In genomic region chr2:319059-319600, GRCh38 we compare ENCODE assay signal across 23 cellular contexts. TPM values are rescaled to one million over a fixed set of nuclear protein-coding genes. Genes with fewer than 3 reads are reported as not detected.
A peak's percentile ranks its signal among the peaks of the same experiment; 100 is the strongest.
DNase-seq lines count a peak whose midpoint lies in the region; ATAC-seq and TF ChIP-seq lines count a peak whose summit lies in the region.
"Had no signal": no experiment of that assay in that cellular context is flagged by ENCODE, and none has a peak within 500 bp of the region (broad histone marks: within the 10 kb centered on the region; RNA-seq: fewer than 3 reads in every experiment).

No MANE protein-coding gene starts in this region.

- H3K27me3 Mint-ChIP-seq in activated CD8-positive, alpha-beta T cell treated with anti-CD3 and anti-CD28 coated beads for 36 hours, result peaks cover 10% of the 10 kb centered on the region
- peaks cover 8% of the 10 kb centered on the region for H3K27me3 Mint-ChIP-seq in activated CD8-positive, alpha-beta T cell treated with anti-CD3 and anti-CD28 coated beads, Interleukin-2, amount 10 ng/mL, durations not matched to agents 7 days and 5 days (ENCODE audit: low read depth)
- peaks cover 5% of the 10 kb centered on the region for H3K27me3 Mint-ChIP-seq in activated CD4-positive, alpha-beta memory T cell treated with anti-CD3 and anti-CD28 coated beads, Interleukin-2, amount 10 ng/mL, durations not matched to agents 7 days and 5 days
- H3K27me3 Mint-ChIP-seq in stimulated activated naive CD8-positive, alpha-beta T cell treated with anti-CD3 and anti-CD28 coated beads, Interleukin-15, amount 100 ng/mL, for 72 hours, result peaks cover 15% of the 10 kb centered on the region

- no peaks in the 10 kb centered on the region for H3K9me3 ChIP-seq in MM.1S (replicated peaks; ENCODE audit: insufficient read depth, low read length)
- H3K9me3 ChIP-seq: psoas muscle, transverse colon had no signal

- H3K27ac ChIP-seq in MM.1S (ENCODE audit: low read length), result no peak overlapping the region
- H3K27ac ChIP-seq: psoas muscle, SK-N-MC, transverse colon had no signal

- no peaks in the 10 kb centered on the region for H4K20me1 ChIP-seq in MM.1S (ENCODE audit: insufficient read depth, low read length)

- POLR2A ChIA-PET in activated CD8-positive, alpha-beta T cell treated with anti-CD3 and anti-CD28 coated beads for 36 hours (lab: Charles Lee), result no interaction called here
- POLR2A ChIA-PET in activated CD8-positive, alpha-beta T cell treated with anti-CD3 and anti-CD28 coated beads, Interleukin-2, amount 10 ng/mL, durations not matched to agents 7 days and 5 days (lab: Charles Lee), result no interaction called here
- POLR2A ChIA-PET in activated CD4-positive, alpha-beta memory T cell treated with anti-CD3 and anti-CD28 coated beads, Interleukin-2, amount 10 ng/mL, durations not matched to agents 7 days and 5 days (lab: Charles Lee), result no interaction called here

- H3K79me2 ChIP-seq in MM.1S (ENCODE audit: low read length), result no peaks in the 10 kb centered on the region

- TF ChIP-seq CTCF in activated CD8-positive, alpha-beta T cell treated with anti-CD3 and anti-CD28 coated beads for 36 hours (IDR thresholded peaks at IDR 0.05), result no peak
- TF ChIP-seq CTCF in MM.1S (IDR thresholded peaks at IDR 0.05; ENCODE audit: low read length), result no peak

- H3K36me3 ChIP-seq in MM.1S (replicated peaks; ENCODE audit: insufficient read depth, low read length), result no peaks in the 10 kb centered on the region
- H3K36me3 ChIP-seq: transverse colon had no signal

- H3F3A ChIP-seq in MM.1S (ENCODE audit: insufficient read depth, low read length), result no peaks in the 10 kb centered on the region

- intact Hi-C loops in activated CD8-positive, alpha-beta T cell treated with anti-CD3 and anti-CD28 coated beads for 36 hours (cut with micrococcal nuclease), result no loop called here

- H3K4me2 ChIP-seq in MM.1S (ENCODE audit: low read depth, low read length), result no peak overlapping the region
- H3K4me2 ChIP-seq: smooth muscle cell had no signal

- peak overlapping the region; percentile 89 for H3K27ac Mint-ChIP-seq in activated CD8-positive, alpha-beta T cell treated with anti-CD3 and anti-CD28 coated beads for 36 hours
- no peak overlapping the region for H3K27ac Mint-ChIP-seq in activated CD8-positive, alpha-beta T cell treated with anti-CD3 and anti-CD28 coated beads, Interleukin-2, amount 10 ng/mL, durations not matched to agents 7 days and 5 days
- peak overlapping the region; percentile 84 for H3K27ac Mint-ChIP-seq in activated CD4-positive, alpha-beta memory T cell treated with anti-CD3 and anti-CD28 coated beads, Interleukin-2, amount 10 ng/mL, durations not matched to agents 7 days and 5 days
- H3K27ac Mint-ChIP-seq in stimulated activated naive CD8-positive, alpha-beta T cell treated with anti-CD3 and anti-CD28 coated beads, Interleukin-15, amount 100 ng/mL, for 72 hours, result peak overlapping the region; percentile 92 to 98

- H3K36me3 Mint-ChIP-seq in activated CD8-positive, alpha-beta T cell treated with anti-CD3 and anti-CD28 coated beads for 36 hours (ENCODE audit: low read depth), result peaks cover 7% of the 10 kb centered on the region
- no peaks in the 10 kb centered on the region for H3K36me3 Mint-ChIP-seq in activated CD8-positive, alpha-beta T cell treated with anti-CD3 and anti-CD28 coated beads, Interleukin-2, amount 10 ng/mL, durations not matched to agents 7 days and 5 days (ENCODE audit: low read depth)
- no peaks in the 10 kb centered on the region for H3K36me3 Mint-ChIP-seq in activated CD4-positive, alpha-beta memory T cell treated with anti-CD3 and anti-CD28 coated beads, Interleukin-2, amount 10 ng/mL, durations not matched to agents 7 days and 5 days (ENCODE audit: low read depth)
- H3K36me3 Mint-ChIP-seq: CD14-positive monocyte, naive B cell had no signal

- no peak overlapping the region for H3K4me3 ChIP-seq in MM.1S (ENCODE audit: low read length)
- H3K4me3 ChIP-seq: psoas muscle, SK-N-MC, smooth muscle cell, transverse colon had no signal

- no peak overlapping the region for H2AFZ ChIP-seq in MM.1S (ENCODE audit: low read length)

- H3K9me2 ChIP-seq in MM.1S (replicated peaks; ENCODE audit: insufficient read depth, low read length), result no peaks in the 10 kb centered on the region

- CTCF ChIA-PET in activated CD8-positive, alpha-beta T cell treated with anti-CD3 and anti-CD28 coated beads for 36 hours (lab: Charles Lee), result no interaction called here
- CTCF ChIA-PET in activated CD8-positive, alpha-beta T cell treated with anti-CD3 and anti-CD28 coated beads, Interleukin-2, amount 10 ng/mL, durations not matched to agents 7 days and 5 days (lab: Charles Lee), result no interaction called here
- CTCF ChIA-PET in activated CD4-positive, alpha-beta memory T cell treated with anti-CD3 and anti-CD28 coated beads, Interleukin-2, amount 10 ng/mL, durations not matched to agents 7 days and 5 days (lab: Charles Lee), result no interaction called here

- H3K4me1 Mint-ChIP-seq in activated CD8-positive, alpha-beta T cell treated with anti-CD3 and anti-CD28 coated beads for 36 hours (ENCODE audit: low read depth), result peaks cover 28% of the 10 kb centered on the region
- H3K4me1 Mint-ChIP-seq in activated CD8-positive, alpha-beta T cell treated with anti-CD3 and anti-CD28 coated beads, Interleukin-2, amount 10 ng/mL, durations not matched to agents 7 days and 5 days (ENCODE audit: low read depth), result peaks cover 21% of the 10 kb centered on the region
- peaks cover 29% of the 10 kb centered on the region for H3K4me1 Mint-ChIP-seq in activated CD4-positive, alpha-beta memory T cell treated with anti-CD3 and anti-CD28 coated beads, Interleukin-2, amount 10 ng/mL, durations not matched to agents 7 days and 5 days
- H3K4me1 Mint-ChIP-seq in stimulated activated naive CD8-positive, alpha-beta T cell treated with anti-CD3 and anti-CD28 coated beads, Interleukin-15, amount 100 ng/mL, for 72 hours, result peaks cover 24% of the 10 kb centered on the region
- H3K4me1 Mint-ChIP-seq: CD14-positive monocyte had no signal

- H3K27me3 ChIP-seq in MM.1S (replicated peaks; ENCODE audit: insufficient read depth, low read length), result no peaks in the 10 kb centered on the region
- H3K27me3 ChIP-seq: transverse colon had no signal

- H3K4me3 Mint-ChIP-seq in activated CD8-positive, alpha-beta T cell treated with anti-CD3 and anti-CD28 coated beads for 36 hours, result peak overlapping the region; percentile 64
- H3K4me3 Mint-ChIP-seq in activated CD8-positive, alpha-beta T cell treated with anti-CD3 and anti-CD28 coated beads, Interleukin-2, amount 10 ng/mL, durations not matched to agents 7 days and 5 days, result no peak overlapping the region
- H3K4me3 Mint-ChIP-seq in activated CD4-positive, alpha-beta memory T cell treated with anti-CD3 and anti-CD28 coated beads, Interleukin-2, amount 10 ng/mL, durations not matched to agents 7 days and 5 days, result no peak overlapping the region
- peak overlapping the region in 1 of 2 donors; percentile 25 for H3K4me3 Mint-ChIP-seq in stimulated activated naive CD8-positive, alpha-beta T cell treated with anti-CD3 and anti-CD28 coated beads, Interleukin-15, amount 100 ng/mL, for 72 hours
- H3K4me3 Mint-ChIP-seq: CD14-positive monocyte, naive B cell had no signal

- ATAC-seq in activated CD8-positive, alpha-beta T cell treated with anti-CD3 and anti-CD28 coated beads for 36 hours, result no peak
- no peak for ATAC-seq in activated CD8-positive, alpha-beta T cell treated with anti-CD3 and anti-CD28 coated beads, Interleukin-2, amount 10 ng/mL, durations not matched to agents 7 days and 5 days
- ATAC-seq in esophagus mucosa, result peak; percentile 17
- ATAC-seq in stimulated activated naive CD8-positive, alpha-beta T cell treated with anti-CD3 and anti-CD28 coated beads, Interleukin-15, amount 100 ng/mL, for 72 hours, result peak; percentile 23
- ATAC-seq in HG03139 (IDR thresholded peaks at IDR 0.05; ENCODE audit: unreplicated experiment), result no peak
- ATAC-seq: Panc1 had no signal

- H3K4me1 ChIP-seq in MM.1S (ENCODE audit: low read length), result no peaks in the 10 kb centered on the region
- H3K4me1 ChIP-seq: psoas muscle, transverse colon had no signal

- H3K9ac ChIP-seq in MM.1S (ENCODE audit: low read length), result no peak overlapping the region

- DNase-seq in activated CD8-positive, alpha-beta T cell treated with anti-CD3 and anti-CD28 coated beads for 36 hours, result no peak
- DNase-seq in activated CD8-positive, alpha-beta T cell treated with anti-CD3 and anti-CD28 coated beads, Interleukin-2, amount 10 ng/mL, durations not matched to agents 7 days and 5 days, result no peak
- DNase-seq in activated CD4-positive, alpha-beta memory T cell treated with anti-CD3 and anti-CD28 coated beads, Interleukin-2, amount 10 ng/mL, durations not matched to agents 7 days and 5 days, result no peak
- no peak for DNase-seq in stimulated activated naive CD8-positive, alpha-beta T cell treated with anti-CD3 and anti-CD28 coated beads, Interleukin-15, amount 100 ng/mL, for 72 hours
- no peak for DNase-seq in H4 (ENCODE audit: low spot score)
- no peak for DNase-seq in MM.1S
- DNase-seq: DMS153; effector CD4-positive, alpha-beta T cell; H7; head of caudate nucleus; Karpas-422; naive B cell; NCI-H1436; psoas muscle; transverse colon had no signal

- peaks cover 5% of the 10 kb centered on the region for H3K9me3 Mint-ChIP-seq in activated CD8-positive, alpha-beta T cell treated with anti-CD3 and anti-CD28 coated beads for 36 hours
- H3K9me3 Mint-ChIP-seq in activated CD8-positive, alpha-beta T cell treated with anti-CD3 and anti-CD28 coated beads, Interleukin-2, amount 10 ng/mL, durations not matched to agents 7 days and 5 days (ENCODE audit: insufficient read depth), result no peaks in the 10 kb centered on the region
- H3K9me3 Mint-ChIP-seq in activated CD4-positive, alpha-beta memory T cell treated with anti-CD3 and anti-CD28 coated beads, Interleukin-2, amount 10 ng/mL, durations not matched to agents 7 days and 5 days, result no peaks in the 10 kb centered on the region
- peaks cover 0 to 10% of the 10 kb centered on the region in 2 donors for H3K9me3 Mint-ChIP-seq in stimulated activated naive CD8-positive, alpha-beta T cell treated with anti-CD3 and anti-CD28 coated beads, Interleukin-15, amount 100 ng/mL, for 72 hours

RNA-seq across cellular contexts. Expression of gene ALKAL2, which starts 31.2 kb away (rescaled TPM):
- not detected for total RNA-seq in activated CD8-positive, alpha-beta T cell treated with anti-CD3 and anti-CD28 coated beads for 36 hours
- not detected for total RNA-seq in activated CD8-positive, alpha-beta T cell treated with anti-CD3 and anti-CD28 coated beads, Interleukin-2, amount 10 ng/mL, durations not matched to agents 7 days and 5 days
- not detected for total RNA-seq in activated CD4-positive, alpha-beta memory T cell treated with anti-CD3 and anti-CD28 coated beads, Interleukin-2, amount 10 ng/mL, durations not matched to agents 7 days and 5 days
- total RNA-seq in esophagus mucosa, result 0.44 TPM
- total RNA-seq in H4 (2014; rRNA removed; shearing (Covaris generic)), result not detected in 2 replicates
- total RNA-seq: A673, lung microvascular endothelial cell had no signal

RNA-seq across cellular contexts. Expression of gene ACP1, which starts 54.4 kb away (rescaled TPM):
- 100 to 1,000 TPM; 146 to 153 TPM for total RNA-seq in activated CD8-positive, alpha-beta T cell treated with anti-CD3 and anti-CD28 coated beads for 36 hours
- 10 to 100 TPM; 93.7 to 97.7 TPM for total RNA-seq in activated CD8-positive, alpha-beta T cell treated with anti-CD3 and anti-CD28 coated beads, Interleukin-2, amount 10 ng/mL, durations not matched to agents 7 days and 5 days
- total RNA-seq in activated CD4-positive, alpha-beta memory T cell treated with anti-CD3 and anti-CD28 coated beads, Interleukin-2, amount 10 ng/mL, durations not matched to agents 7 days and 5 days, result 10 to 100 TPM; 89.2 to 98.3 TPM
- total RNA-seq in esophagus mucosa, result 61.2 TPM
- 88.4 and 95.8 TPM in 2 replicates for total RNA-seq in H4 (2014; rRNA removed; shearing (Covaris generic))

RNA-seq across cellular contexts. Expression of gene SH3YL1, which starts 55.3 kb away (rescaled TPM):
- 10 to 100 TPM; 18.5 to 19.9 TPM for total RNA-seq in activated CD8-positive, alpha-beta T cell treated with anti-CD3 and anti-CD28 coated beads for 36 hours
- total RNA-seq in activated CD8-positive, alpha-beta T cell treated with anti-CD3 and anti-CD28 coated beads, Interleukin-2, amount 10 ng/mL, durations not matched to agents 7 days and 5 days, result 10 to 100 TPM; 10.9 to 13.2 TPM
- total RNA-seq in activated CD4-positive, alpha-beta memory T cell treated with anti-CD3 and anti-CD28 coated beads, Interleukin-2, amount 10 ng/mL, durations not matched to agents 7 days and 5 days, result 10 to 100 TPM; 15.8 to 18.0 TPM
- 56.9 TPM for total RNA-seq in esophagus mucosa
- 3.4 and 8.0 TPM in 2 replicates for total RNA-seq in H4 (2014; rRNA removed; shearing (Covaris generic))

Comparison
In these comparisons a context has a peak if more than half of its experiments do, and no peak if none do; other contexts are left out.
1. ATAC-seq: peak in esophagus mucosa (single experiment) and stimulated activated naive CD8-positive, alpha-beta T cell treated with anti-CD3 and anti-CD28 coated beads, Interleukin-15, amount 100 ng/mL, for 72 hours (single experiment); none in activated CD8-positive, alpha-beta T cell treated with anti-CD3 and anti-CD28 coated beads for 36 hours (single experiment), activated CD8-positive, alpha-beta T cell treated with anti-CD3 and anti-CD28 coated beads, Interleukin-2, amount 10 ng/mL, durations not matched to agents 7 days and 5 days (single experiment) and HG03139 (single experiment).